Comparison of ENCODE assay signal across 10 cellular contexts in the genomic region with DNA sequence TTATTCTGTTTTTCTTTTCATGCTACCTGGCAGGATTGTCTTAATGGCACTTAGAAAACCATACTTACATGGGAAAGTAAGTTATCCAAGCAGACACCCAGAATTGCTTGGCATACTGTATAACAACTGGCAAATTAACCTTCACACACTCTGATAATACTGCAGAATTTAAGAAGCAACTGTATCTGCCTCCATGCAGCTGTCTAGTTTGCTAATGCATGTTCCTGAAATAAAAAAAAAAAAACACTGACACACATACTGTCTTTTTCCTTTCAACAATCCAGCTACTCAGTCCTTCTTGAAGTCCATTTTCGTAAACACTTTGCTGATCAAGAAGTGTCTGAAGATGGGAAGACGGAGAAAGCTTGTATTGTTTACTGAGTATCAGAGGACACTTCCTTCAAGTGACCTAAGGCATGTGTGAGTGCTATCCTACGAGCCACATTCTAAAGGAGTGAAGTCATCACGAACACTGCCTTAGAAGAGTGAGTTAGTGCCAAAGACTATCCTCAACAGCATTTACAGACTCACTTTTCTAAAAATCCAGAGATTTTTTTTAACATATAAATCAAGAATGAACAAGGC.
DNase-seq lines count a peak whose midpoint lies in the region; ATAC-seq and TF ChIP-seq lines count a peak whose summit lies in the region.
"Had no signal": no experiment of that assay in that cellular context is flagged by ENCODE, and none has a peak within 500 bp of the region (broad histone marks: within the 10 kb centered on the region; RNA-seq: fewer than 3 reads in every experiment).

No MANE protein-coding gene starts in this region.

- H2AFZ ChIP-seq in osteoblast (ENCODE audit: low read length), result no peak overlapping the region

- DNase-seq in H4 (ENCODE audit: low spot score) (peak; percentile 57), RWPE1 (ENCODE audit: low spot score) (peak; percentile 22), fibroblast of the conjunctiva (ENCODE audit: low read depth) (peak; percentile 24), osteoblast (ENCODE audit: insufficient read length, low spot score, missing footprints) (peak; percentile 27), COR-L47 (lab: John Stamatoyannopoulos, UW) (no peak), NCI-H187 treated with DMSO at 0.1 percent for 48 hours (lab: John Stamatoyannopoulos, UW) (no peak)
- DNase-seq: activated gamma-delta T cell treated with Interleukin-2 at 50 U/mL for 16 hours, T-helper 17 cell had no signal

- peaks cover 3% of the 10 kb centered on the region for H3K27me3 ChIP-seq in osteoblast (ENCODE audit: insufficient read depth, low read length)

- no peaks in the 10 kb centered on the region for H3K79me2 ChIP-seq in osteoblast (ENCODE audit: insufficient read depth, low read length)

- TF ChIP-seq CTCF in RWPE1 (conservative IDR thresholded peaks at IDR 0.05; ENCODE audit: low read depth) (no peak), osteoblast (IDR thresholded peaks at IDR 0.05; ENCODE audit: extremely low read depth, low read depth, low read length) (no peak)

- no peaks in the 10 kb centered on the region for H4K20me1 ChIP-seq in osteoblast (ENCODE audit: insufficient read depth, low read length)

- peaks cover 16% of the 10 kb centered on the region for H3K4me1 ChIP-seq in osteoblast (ENCODE audit: insufficient read depth, low read length)

- H3K27ac ChIP-seq in RWPE1, result no peak overlapping the region
- H3K27ac ChIP-seq in osteoblast (ENCODE audit: low read depth, low read length), result peak overlapping the region; percentile 20

- H3K4me2 ChIP-seq in osteoblast (ENCODE audit: insufficient read depth, low read length), result no peak overlapping the region

- peaks cover 2% of the 10 kb centered on the region for H3K9me3 ChIP-seq in osteoblast (ENCODE audit: low read depth, low read length)

- CTCF ChIA-PET in RWPE1 (lab: Yijun Ruan, JAX), result no interaction called here

- no peak overlapping the region for H3K4me3 ChIP-seq in osteoblast (ENCODE audit: insufficient read depth, low read length)

- H3K36me3 ChIP-seq in osteoblast (ENCODE audit: insufficient read depth, low read length), result no peaks in the 10 kb centered on the region

- POLR2A ChIA-PET in RWPE1 (lab: Yijun Ruan, JAX; ENCODE audit: low non-redundant PET), result no interaction called here

- ATAC-seq in GM21619 (IDR thresholded peaks at IDR 0.05; ENCODE audit: unreplicated experiment) (no peak), HG03565 (IDR thresholded peaks at IDR 0.05; ENCODE audit: unreplicated experiment) (no peak)
- ATAC-seq: T-helper 17 cell had no signal

Comparison
In these comparisons a context has a peak if more than half of its experiments do, and no peak if none do; other contexts are left out.
1. DNase-seq: peak in H4 (single experiment), RWPE1 (single experiment), fibroblast of the conjunctiva (single experiment) and osteoblast (single experiment); none in COR-L47 (single experiment) and NCI-H187 treated with DMSO at 0.1 percent for 48 hours (single experiment).